In genomic region chr3:50334339-50335075, GRCh38 we compare ENCODE assay signal across 9 cellular contexts. TPM values are rescaled to one million over a fixed set of nuclear protein-coding genes. Genes with fewer than 3 reads are reported as not detected.
A peak's percentile ranks its signal among the peaks of the same experiment; 100 is the strongest.
DNase-seq lines count a peak whose midpoint lies in the region; ATAC-seq and TF ChIP-seq lines count a peak whose summit lies in the region.
"Had no signal": no experiment of that assay in that cellular context is flagged by ENCODE, and none has a peak within 500 bp of the region (broad histone marks: within the 10 kb centered on the region; RNA-seq: fewer than 3 reads in every experiment).

No MANE protein-coding gene starts in this region.

- H3K27me3 ChIP-seq in breast epithelium (no peaks in the 10 kb centered on the region), mesenchymal stem cell (ENCODE audit: control insufficient read depth in 1 of 2, insufficient read depth in 1 of 2, low read length in 2 of 2) (no peaks in the 10 kb centered on the region), upper lobe of right lung (no peaks in the 10 kb centered on the region)

- no peak overlapping the region for H4K91ac ChIP-seq in mesenchymal stem cell (ENCODE audit: low read length)

- H3K4ac ChIP-seq in mesenchymal stem cell (ENCODE audit: low read depth in 1 of 2, low read length in 2 of 2) = peak overlapping the region in 1 of 2 experiments; percentile 40

- peak overlapping the region; percentile 97 for H3K9ac ChIP-seq in mesenchymal stem cell (ENCODE audit: low read length)

- H2BK5ac ChIP-seq in mesenchymal stem cell (ENCODE audit: low read depth, low read length, poor library complexity, severe bottlenecking) = no peak overlapping the region

- no peak overlapping the region for H3K18ac ChIP-seq in mesenchymal stem cell (ENCODE audit: low read depth in 1 of 2, low read length in 2 of 2)

- no peak overlapping the region for H2BK15ac ChIP-seq in mesenchymal stem cell (ENCODE audit: low read depth, poor library complexity, severe bottlenecking)

- peaks cover 25% of the 10 kb centered on the region for H3K79me1 ChIP-seq in mesenchymal stem cell (replicated peaks; ENCODE audit: low read length, poor library complexity, severe bottlenecking)

- H3K4me3 ChIP-seq in breast epithelium (peak overlapping the region in 1 of 3 donors; percentile 45), mesenchymal stem cell (ENCODE audit: insufficient read depth in 1 of 2, low read depth in 1 of 2, low read length in 2 of 2) (peak overlapping the region in 1 of 2 experiments; percentile 40), upper lobe of right lung (peak overlapping the region; percentile 95)

- H3K4me1 ChIP-seq in breast epithelium (peaks cover 9 to 19% of the 10 kb centered on the region in 2 donors), mesenchymal stem cell (ENCODE audit: control insufficient read depth, insufficient read depth, low read depth, low read length) (peaks cover 26% of the 10 kb centered on the region), upper lobe of right lung (peaks cover 44% of the 10 kb centered on the region)

- no peak overlapping the region for H3K23ac ChIP-seq in mesenchymal stem cell (ENCODE audit: low read length in 2 of 2)

- H2BK120ac ChIP-seq in mesenchymal stem cell (ENCODE audit: low read depth, low read length) = no peak overlapping the region

- H3K36me3 ChIP-seq in breast epithelium = peaks cover 8% of the 10 kb centered on the region
- H3K36me3 ChIP-seq in mesenchymal stem cell (ENCODE audit: control insufficient read depth in 1 of 2, insufficient read depth in 2 of 2, low read depth in 1 of 2, low read length in 2 of 2) = peaks cover 29 to 35% of the 10 kb centered on the region in 2 experiments
- peaks cover 24% of the 10 kb centered on the region for H3K36me3 ChIP-seq in upper lobe of right lung

- WGBS in mesenchymal stem cell = 85% methylated on average over 5 of the region's 5 CpGs

- no peak overlapping the region for H2BK12ac ChIP-seq in mesenchymal stem cell (ENCODE audit: low read length in 2 of 2)

- H3K14ac ChIP-seq in mesenchymal stem cell (ENCODE audit: low read length in 2 of 2) = no peak overlapping the region

- H2AFZ ChIP-seq in mesenchymal stem cell (ENCODE audit: low read depth, low read length) = no peak overlapping the region

- H3K4me2 ChIP-seq in mesenchymal stem cell (ENCODE audit: low read length, poor library complexity, severe bottlenecking) = no peak overlapping the region

- TF ChIP-seq CTCF in breast epithelium (IDR thresholded peaks at IDR 0.05) = no peak
- no peak for TF ChIP-seq CTCF in upper lobe of right lung (IDR thresholded peaks at IDR 0.05)

- no peak overlapping the region for H4K8ac ChIP-seq in mesenchymal stem cell (ENCODE audit: low read length)

- H3K9me3 ChIP-seq in breast epithelium = no peaks in the 10 kb centered on the region
- no peaks in the 10 kb centered on the region for H3K9me3 ChIP-seq in mesenchymal stem cell (ENCODE audit: control insufficient read depth, low read length)
- no peaks in the 10 kb centered on the region for H3K9me3 ChIP-seq in upper lobe of right lung

- DNase-seq in Right ventricle myocardium inferior (ENCODE audit: missing footprints) (peak; percentile 8), cardiac septum (ENCODE audit: low spot score) (no peak), breast epithelium (ENCODE audit: low spot score in 2 of 2) (no peak), mesenchymal stem cell (peak; percentile 68), upper lobe of right lung (no peak), NCI-H2196 (lab: John Stamatoyannopoulos, UW; ENCODE audit: unreplicated experiment) (no peak)
- DNase-seq: NCI-H82 had no signal

- ATAC-seq in Right ventricle myocardium inferior (no peak), upper lobe of right lung (no peak), GM19351 (IDR thresholded peaks at IDR 0.05; ENCODE audit: unreplicated experiment) (no peak), HG03196 (IDR thresholded peaks at IDR 0.05; ENCODE audit: unreplicated experiment) (no peak)

- no peak for TF ChIP-seq POLR2A in breast epithelium (IDR thresholded peaks at IDR 0.05)

- H3K27ac ChIP-seq in breast epithelium (peak overlapping the region; percentile 84 to 96), mesenchymal stem cell (ENCODE audit: low read length, poor library complexity, severe bottlenecking) (no peak overlapping the region), upper lobe of right lung (peak overlapping the region; percentile 96)

- intact Hi-C loops in Right ventricle myocardium inferior (cut with DNase I) (no loop called here), cardiac septum (cut with DNase I) (loop anchor here (5.0 kb wide), 1 partner anchor 32 kb away; the partner anchor contains the start of gene HYAL1), breast epithelium (cut with DNase I; ENCODE audit: low total_unique reads) (no loop called here), upper lobe of right lung (cut with DNase I) (no loop called here)

- no peak overlapping the region for H2AK5ac ChIP-seq in mesenchymal stem cell (ENCODE audit: low read length, severe bottlenecking)

RNA-seq across cellular contexts. Expression of gene RASSF1, which starts 6.1 kb away (rescaled TPM):
- total RNA-seq in Right ventricle myocardium inferior (14.7 TPM), cardiac septum (11.0 TPM), breast epithelium (10 to 100 TPM; 42.7 to 63.6 (median 49.8) TPM), upper lobe of right lung (39.1 TPM)
- polyA plus RNA-seq in mesenchymal stem cell (2013, experiment 1 of 2) = 12.3 TPM
- 12.4 TPM for polyA plus RNA-seq in mesenchymal stem cell (2013, experiment 2 of 2)

RNA-seq across cellular contexts. Expression of gene TUSC2, which starts 6.5 kb away (rescaled TPM):
- total RNA-seq in Right ventricle myocardium inferior (32.8 TPM), cardiac septum (24.5 TPM), breast epithelium (10 to 100 TPM; 18.1 to 25.9 (median 21.3) TPM), upper lobe of right lung (29.2 TPM)
- 23.7 TPM for polyA plus RNA-seq in mesenchymal stem cell (2013, experiment 1 of 2)
- polyA plus RNA-seq in mesenchymal stem cell (2013, experiment 2 of 2) = 23.1 TPM

RNA-seq across cellular contexts. Expression of gene ZMYND10, which starts 11.0 kb away (rescaled TPM):
- total RNA-seq in Right ventricle myocardium inferior (not detected), cardiac septum (0.35 TPM), breast epithelium (1 to 10 TPM in 2 of 3 donors, under 1 TPM in 1; 0.32 to 2.6 (median 1.9) TPM), upper lobe of right lung (2.8 TPM)
- polyA plus RNA-seq in mesenchymal stem cell (2013, experiment 1 of 2) = 0.48 TPM
- 0.79 TPM for polyA plus RNA-seq in mesenchymal stem cell (2013, experiment 2 of 2)

RNA-seq across cellular contexts. Expression of gene HYAL2, which starts 12.0 kb away (rescaled TPM):
- 39.0 TPM for total RNA-seq in Right ventricle myocardium inferior
- 42.0 TPM for total RNA-seq in cardiac septum
- total RNA-seq in breast epithelium = 100 to 1,000 TPM in 1 of 3 donors, 10 to 100 TPM in 2; 66.0 to 215 (median 96.0) TPM
- polyA plus RNA-seq in mesenchymal stem cell (2013, experiment 1 of 2) = 40.1 TPM
- 39.5 TPM for polyA plus RNA-seq in mesenchymal stem cell (2013, experiment 2 of 2)
- 303 TPM for total RNA-seq in upper lobe of right lung

RNA-seq across cellular contexts. Expression of gene NPRL2, which starts 16.1 kb away (rescaled TPM):
- 16.7 TPM for total RNA-seq in Right ventricle myocardium inferior
- total RNA-seq in cardiac septum = 19.1 TPM
- 10 to 100 TPM; 17.4 to 31.5 (median 29.5) TPM for total RNA-seq in breast epithelium
- polyA plus RNA-seq in mesenchymal stem cell (2013, experiment 1 of 2) = 10.6 TPM
- 9.1 TPM for polyA plus RNA-seq in mesenchymal stem cell (2013, experiment 2 of 2)
- total RNA-seq in upper lobe of right lung = 21.6 TPM

Comparison
In these comparisons a context has a peak if more than half of its experiments do, and no peak if none do; other contexts are left out.
1. DNase-seq: peak in Right ventricle myocardium inferior (single experiment) and mesenchymal stem cell (single experiment); none in cardiac septum (single experiment), breast epithelium (0 of 2), upper lobe of right lung (single experiment) and NCI-H2196 (single experiment).